Comparison of ENCODE assay signal across 19 cellular contexts in the genomic region with DNA sequence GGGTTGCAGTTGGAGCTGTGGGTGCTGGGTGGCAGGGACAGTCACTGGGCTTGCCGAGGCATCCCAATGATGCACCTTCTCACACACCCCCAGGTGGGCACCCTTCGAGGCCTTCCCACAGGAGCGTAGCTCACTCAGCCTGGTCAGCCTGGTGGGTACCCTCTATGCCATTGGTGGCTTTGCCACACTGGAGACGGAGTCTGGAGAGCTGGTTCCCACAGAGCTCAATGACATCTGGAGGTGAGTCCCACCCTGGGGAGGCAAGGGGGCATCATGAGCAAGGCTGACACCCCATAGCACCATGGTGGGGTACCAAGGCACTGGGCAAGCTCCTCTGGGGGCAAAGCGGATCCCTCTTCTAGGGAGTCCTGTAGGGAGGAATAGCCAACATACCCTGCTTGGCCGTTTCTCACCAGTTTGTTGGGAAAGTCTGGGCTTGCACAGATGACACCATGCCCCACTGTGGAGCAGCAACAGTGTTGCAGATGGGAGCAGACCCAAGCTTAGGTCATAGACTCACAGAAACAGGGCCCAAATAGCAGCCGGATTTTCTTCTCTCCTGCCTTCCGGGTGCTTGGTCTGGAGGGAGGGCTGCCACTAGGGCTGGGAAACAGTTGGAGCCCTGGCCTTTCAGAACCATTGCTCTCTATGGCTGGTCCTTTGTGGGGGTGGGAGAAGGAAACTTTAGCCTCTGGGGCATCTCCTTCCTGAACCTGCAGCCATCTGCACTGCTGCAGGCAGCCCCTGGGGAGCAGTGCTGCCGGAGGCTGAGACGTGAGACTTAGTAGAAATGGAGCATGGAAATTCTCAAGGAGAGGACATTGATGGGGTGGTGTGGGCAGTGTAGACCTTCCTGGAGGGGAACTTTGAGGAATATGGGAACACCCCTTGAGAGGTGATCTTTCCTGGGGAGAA. TPM values are rescaled to one million over a fixed set of nuclear protein-coding genes. Genes with fewer than 3 reads are reported as not detected.
DNase-seq lines count a peak whose midpoint lies in the region; ATAC-seq and TF ChIP-seq lines count a peak whose summit lies in the region.
"Had no signal": no experiment of that assay in that cellular context is flagged by ENCODE, and none has a peak within 500 bp of the region (broad histone marks: within the 10 kb centered on the region; RNA-seq: fewer than 3 reads in every experiment).

No MANE protein-coding gene starts in this region.

- H3K4me3 ChIP-seq in Panc1 (ENCODE audit: low read depth in 2 of 2, low read length in 2 of 2) = no peak overlapping the region
- no peak overlapping the region for H3K4me3 ChIP-seq in right atrium auricular region
- no peak overlapping the region for H3K4me3 ChIP-seq in spleen
- H3K4me3 ChIP-seq: smooth muscle cell, thoracic aorta had no signal

- WGBS in spleen, 5 donors = 70 to 79% (median 77%) methylated on average over 7 to 10 of the region's 10 CpGs

- DNase-seq in D341Med (ENCODE audit: low spot score) = peak; percentile 35
- DNase-seq in Panc1 (ENCODE audit: low read depth, low spot score) = no peak
- no peak for DNase-seq in right atrium auricular region (ENCODE audit: low spot score)
- peak; percentile 54 for DNase-seq in spleen
- DNase-seq in AG08396 (ENCODE audit: low spot score) = no peak
- DNase-seq in CD1c-positive myeloid dendritic cell (ENCODE audit: extremely low spot score) = no peak
- DNase-seq: activated CD4-positive, alpha-beta T cell treated with anti-CD3 and anti-CD28 coated beads, Interleukin-2, amount 50 U/mL, for 48 hours; activated naive CD4-positive, alpha-beta T cell treated with Interleukin-2 at 50 U/mL for 16 hours; H9; naive B cell; NCI-H1417; NCI-H524 treated with DMSO at 0.1 percent for 48 hours; SHP77 treated with DMSO at 0.1 percent for 48 hours; T-cell had no signal

- BruUV-seq in Panc1 (replicated peaks; lab: Mats Ljungman, UMichigan) = no TSS peak

- H3K9me3 ChIP-seq in Panc1 (ENCODE audit: control insufficient read depth, insufficient read depth, low read depth, low read length) (no peaks in the 10 kb centered on the region), right atrium auricular region (no peaks in the 10 kb centered on the region), spleen (no peaks in the 10 kb centered on the region)
- H3K9me3 ChIP-seq: Caco-2, thoracic aorta had no signal

- no peak for TF ChIP-seq POLR2A in spleen (IDR thresholded peaks at IDR 0.05)

- CTCF ChIA-PET in Panc1 (lab: Charles Lee) = no interaction called here

- no peaks in the 10 kb centered on the region for H3K36me3 ChIP-seq in Panc1 (ENCODE audit: control insufficient read depth, insufficient read depth, low read length)
- no peaks in the 10 kb centered on the region for H3K36me3 ChIP-seq in right atrium auricular region
- no peaks in the 10 kb centered on the region for H3K36me3 ChIP-seq in spleen
- H3K36me3 ChIP-seq: thoracic aorta had no signal

- no peak for TF ChIP-seq CTCF in Panc1 (IDR thresholded peaks at IDR 0.05)
- TF ChIP-seq CTCF in right atrium auricular region (IDR thresholded peaks at IDR 0.05) = no peak
- no peak for TF ChIP-seq CTCF in spleen (IDR thresholded peaks at IDR 0.05 in 8 of 11, conservative IDR thresholded peaks at IDR 0.05 in 3 of 11)

- in situ Hi-C loops in Panc1 (cut with HindIII; ENCODE audit: low pct_unique_long_range_greater_than_20kb, low sequenced_read_pairs) = no loop called here

- ATAC-seq in Panc1 (peak; percentile 23; the same call in 1 of the 2 replicates), HG02759 (IDR thresholded peaks at IDR 0.05; ENCODE audit: unreplicated experiment) (no peak)

- POLR2A ChIA-PET in Panc1 (lab: Charles Lee) = no interaction called here

- H3K27me3 ChIP-seq in Panc1 (ENCODE audit: control insufficient read depth, insufficient read depth, low read length) (no peaks in the 10 kb centered on the region), right atrium auricular region (no peaks in the 10 kb centered on the region), spleen (replicated peaks in 1 of 7) (peaks cover 0 to 16% (median 3%) of the 10 kb centered on the region in 7 donors)

- no peaks in the 10 kb centered on the region for H3K4me1 ChIP-seq in Panc1 (ENCODE audit: control insufficient read depth, insufficient read depth, low read length)
- no peaks in the 10 kb centered on the region for H3K4me1 ChIP-seq in right atrium auricular region
- peaks cover 0 to 3% (median under 1%) of the 10 kb centered on the region in 6 donors for H3K4me1 ChIP-seq in spleen
- H3K4me1 ChIP-seq: Caco-2 had no signal

- intact Hi-C loops in Panc1 (cut with micrococcal nuclease; ENCODE audit: unreplicated experiment) = no loop called here
- intact Hi-C loops in spleen (cut with DNase I; ENCODE audit: low total_unique reads) = no loop called here

- H3K27ac ChIP-seq in Panc1 (ENCODE audit: low read length) (no peak overlapping the region), right atrium auricular region (peak overlapping the region; percentile 10 to 46), spleen (no peak overlapping the region)
- H3K27ac ChIP-seq: thoracic aorta had no signal

RNA-seq across cellular contexts. Expression of gene KLHL40, which starts 5.7 kb away (rescaled TPM):
- not detected for total RNA-seq in Panc1 (2021; ENCODE audit: unreplicated experiment)
- not detected for polyA plus RNA-seq in Panc1 (2012; ENCODE audit: insufficient read length)
- under 1 TPM; 0.15 to 0.63 TPM for total RNA-seq in right atrium auricular region
- not detected for total RNA-seq in spleen
- under 1 TPM in 2 of 3 donors, not detected in 1; 0.03 to 0.17 TPM for polyA plus RNA-seq in spleen
- total RNA-seq: Caco-2, H9, lung microvascular endothelial cell, smooth muscle cell, T-cell, thoracic aorta had no signal
- polyA plus RNA-seq: smooth muscle cell had no signal

RNA-seq across cellular contexts. Expression of gene HHATL, which starts 11.6 kb away (rescaled TPM):
- total RNA-seq in Panc1 (2021; ENCODE audit: unreplicated experiment) (not detected), right atrium auricular region (100 to 1,000 TPM; 444 to 908 TPM), spleen (not detected)
- not detected for polyA plus RNA-seq in Panc1 (2012; ENCODE audit: insufficient read length)
- under 1 TPM in 2 of 3 donors, not detected in 1; 0.13 to 0.42 TPM for polyA plus RNA-seq in spleen
- total RNA-seq: Caco-2, lung microvascular endothelial cell, smooth muscle cell, T-cell, thoracic aorta had no signal
- polyA plus RNA-seq: smooth muscle cell had no signal

RNA-seq across cellular contexts. Expression of gene ZBTB47, which starts 37.5 kb away (rescaled TPM):
- 3.6 TPM for total RNA-seq in Panc1 (2021; ENCODE audit: unreplicated experiment)
- polyA plus RNA-seq in Panc1 (2012; ENCODE audit: insufficient read length) = 4.5 TPM
- 100 to 1,000 TPM in 1 of 2 donors, 10 to 100 TPM in 1; 92.4 to 129 TPM for total RNA-seq in right atrium auricular region
- 10 to 100 TPM in 6 of 7 donors, 1 to 10 TPM in 1; 9.9 to 22.2 (median 16.3) TPM for total RNA-seq in spleen
- polyA plus RNA-seq in spleen = 1 to 10 TPM; 2.1 to 5.0 (median 2.5) TPM

Comparison
In these comparisons a context has a peak if more than half of its experiments do, and no peak if none do; other contexts are left out.
1. DNase-seq: peak in D341Med (single experiment) and spleen (single experiment); none in Panc1 (single experiment), right atrium auricular region (single experiment), AG08396 (single experiment) and CD1c-positive myeloid dendritic cell (single experiment).
2. H3K27ac ChIP-seq: peak in right atrium auricular region (2 of 2); none in Panc1 (single experiment) and spleen (0 of 8).
3. RNA of gene HHATL, which starts 11.6 kb away (total RNA-seq): 444 to 908 TPM in right atrium auricular region; not detected in Panc1 (single experiment) and not detected in spleen; every median in the first group is over 100 times any median in the second.
4. RNA of gene ZBTB47, which starts 37.5 kb away (total RNA-seq): 92.4 to 129 TPM in right atrium auricular region; 9.9 to 22.2 TPM in spleen and 3.6 TPM in Panc1 (single experiment); every median in the first group is over 4 times any median in the second.